In genomic region chr7:34333184-34333583, GRCh38 we compare ENCODE assay signal across 35 cellular contexts.
"Had no signal": no experiment of that assay in that cellular context is flagged by ENCODE, and none has a peak within 500 bp of the region (broad histone marks: within the 10 kb centered on the region; RNA-seq: fewer than 3 reads in every experiment).

No MANE protein-coding gene starts in this region.

- DNase-seq: Karpas-422, Kasumi-1, MG63, MM.1S, MV-4-11, NCI-H1048, NCI-H1092, NCI-H1092 treated with DMSO at 0.1 percent for 48 hours, NCI-H1105, NCI-H1105 treated with DMSO at 0.1 percent for 48 hours, NCI-H1417, NCI-H1417 treated with DMSO at 0.1 percent for 48 hours, NCI-H1436, NCI-H1436 treated with DMSO at 0.1 percent for 48 hours, NCI-H146, NCI-H1694, NCI-H1694 treated with DMSO at 0.1 percent for 48 hours, NCI-H187, NCI-H187 treated with DMSO at 0.1 percent for 48 hours, NCI-H1930, NCI-H2029, NCI-H2029 treated with DMSO at 0.1 percent for 48 hours, NCI-H2081, NCI-H2081 treated with DMSO at 0.1 percent for 48 hours, NCI-H2107, NCI-H2171, NCI-H2171 treated with DMSO at 0.1 percent for 48 hours, NCI-H2227 treated with DMSO at 0.1 percent for 48 hours, NCI-H226, NCI-H345, NCI-H446, NCI-H446 treated with DMSO at 0.1 percent for 48 hours, NCI-H510A, NCI-H510A treated with DMSO at 0.1 percent for 48 hours, NCI-H524 had no signal

- H3K36me3 ChIP-seq: MG63 had no signal

- H3K27me3 ChIP-seq: MG63 had no signal

- H3K4me3 ChIP-seq: MG63 had no signal
